ENCODE assay signal across 9 cellular contexts in the genomic region with DNA sequence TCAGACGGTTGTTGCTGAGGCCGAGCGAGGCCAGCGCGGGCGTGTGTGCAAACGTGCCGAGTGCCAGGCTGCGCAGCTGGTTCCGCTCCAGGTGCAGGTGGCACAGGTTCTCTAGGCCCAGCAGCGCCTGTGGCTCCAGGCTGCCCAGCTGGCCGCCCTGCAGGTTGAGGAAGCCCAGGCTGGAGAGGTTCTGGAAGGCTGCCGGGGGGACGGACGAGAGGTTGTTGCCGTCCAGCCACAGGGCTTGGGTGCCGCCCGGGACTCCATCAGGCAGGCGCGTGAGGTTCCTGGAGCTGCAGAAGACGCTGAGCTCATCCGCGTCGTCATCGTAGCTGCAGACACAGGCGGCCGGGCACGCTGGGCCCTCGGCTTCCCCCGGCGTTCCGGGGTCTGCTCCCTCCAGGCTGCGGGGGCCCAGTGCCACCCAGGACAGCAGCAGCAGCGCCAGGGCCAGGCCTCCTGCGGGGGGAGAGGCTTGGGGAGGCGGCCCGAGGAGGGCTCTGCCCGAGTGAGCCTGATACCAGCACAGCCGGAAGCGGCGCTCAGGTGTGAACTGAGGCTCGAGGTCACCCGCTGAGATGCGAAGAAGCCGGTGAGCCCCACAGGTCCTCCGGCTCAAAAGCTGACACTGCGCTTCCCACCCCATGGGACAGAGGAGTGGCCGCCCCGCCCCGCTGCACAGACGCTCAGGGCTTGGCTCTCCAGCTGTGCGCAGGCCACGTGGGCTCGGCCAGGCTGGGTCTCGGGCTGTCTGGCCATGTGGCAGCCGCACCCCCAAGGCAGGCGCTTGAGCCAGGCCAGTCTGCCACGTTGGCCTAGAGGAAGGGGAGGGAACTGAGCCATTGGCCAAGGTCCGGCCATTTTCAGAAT. TPM values are rescaled to one million over a fixed set of nuclear protein-coding genes. Genes with fewer than 3 reads are reported as not detected.
A peak's percentile ranks its signal among the peaks of the same experiment; 100 is the strongest.
DNase-seq lines count a peak whose midpoint lies in the region; ATAC-seq and TF ChIP-seq lines count a peak whose summit lies in the region.
"Had no signal": no experiment of that assay in that cellular context is flagged by ENCODE, and none has a peak within 500 bp of the region (broad histone marks: within the 10 kb centered on the region; RNA-seq: fewer than 3 reads in every experiment).

No MANE protein-coding gene starts in this region.

- H3K36me3 Mint-ChIP-seq in natural killer cell treated with Interleukin-12 subunit alpha and Interleukin-12 subunit beta and Interleukin-15 and Interleukin-18, amount 100 ng/mL, for 72 hours: no peaks in the 10 kb centered on the region
- no peaks in the 10 kb centered on the region for H3K36me3 Mint-ChIP-seq in natural killer cell

- no peak overlapping the region for H3K27ac Mint-ChIP-seq in natural killer cell treated with Interleukin-12 subunit alpha and Interleukin-12 subunit beta and Interleukin-15 and Interleukin-18, amount 100 ng/mL, for 72 hours
- H3K27ac Mint-ChIP-seq in natural killer cell: no peak overlapping the region

- ATAC-seq in natural killer cell treated with Interleukin-12 subunit alpha and Interleukin-12 subunit beta and Interleukin-15 and Interleukin-18, amount 100 ng/mL, for 72 hours: no peak
- ATAC-seq in natural killer cell: no peak

- peaks cover 0 to 4% of the 10 kb centered on the region in 2 donors for H3K4me1 Mint-ChIP-seq in natural killer cell treated with Interleukin-12 subunit alpha and Interleukin-12 subunit beta and Interleukin-15 and Interleukin-18, amount 100 ng/mL, for 72 hours (ENCODE audit: low read depth in 2 of 2)
- peaks cover 6% of the 10 kb centered on the region in 2 donors for H3K4me1 Mint-ChIP-seq in natural killer cell

- peak; percentile 54 for DNase-seq in natural killer cell treated with Interleukin-12 subunit alpha and Interleukin-12 subunit beta and Interleukin-15 and Interleukin-18, amount 100 ng/mL, for 72 hours (ENCODE audit: low spot score)
- no peak for DNase-seq in natural killer cell
- no peak for DNase-seq in cerebellum (ENCODE audit: low spot score)
- DNase-seq in stimulated activated CD4-positive, alpha-beta T cell treated with anti-CD3 and anti-CD28 coated beads, Interleukin-12 subunit alpha, Interleukin-12 subunit beta, amount 100 ng/mL, for 4 hours: no peak
- DNase-seq: activated CD4-positive, alpha-beta T cell treated with anti-CD3 and anti-CD28 coated beads, Interleukin-2, amount 50 U/mL, for 4 hours; activated effector memory CD4-positive, alpha-beta T cell treated with Interleukin-2 at 50 U/mL for 16 hours; NCI-H1694 treated with DMSO at 0.1 percent for 48 hours; NCI-H748 treated with DMSO at 0.1 percent for 48 hours had no signal

- intact Hi-C loops in natural killer cell (cut with micrococcal nuclease): no loop called here

- no peaks in the 10 kb centered on the region for H3K27me3 Mint-ChIP-seq in natural killer cell treated with Interleukin-12 subunit alpha and Interleukin-12 subunit beta and Interleukin-15 and Interleukin-18, amount 100 ng/mL, for 72 hours
- no peaks in the 10 kb centered on the region for H3K27me3 Mint-ChIP-seq in natural killer cell (ENCODE audit: low read depth in 2 of 2)

- TF ChIP-seq CTCF in natural killer cell (IDR thresholded peaks at IDR 0.05): no peak

- H3K9me3 Mint-ChIP-seq in natural killer cell treated with Interleukin-12 subunit alpha and Interleukin-12 subunit beta and Interleukin-15 and Interleukin-18, amount 100 ng/mL, for 72 hours: no peaks in the 10 kb centered on the region
- no peaks in the 10 kb centered on the region for H3K9me3 Mint-ChIP-seq in natural killer cell

- H3K4me3 Mint-ChIP-seq in natural killer cell treated with Interleukin-12 subunit alpha and Interleukin-12 subunit beta and Interleukin-15 and Interleukin-18, amount 100 ng/mL, for 72 hours: no peak overlapping the region
- no peak overlapping the region for H3K4me3 Mint-ChIP-seq in natural killer cell

RNA-seq across cellular contexts. Expression of a gene that starts 1.3 kb away (rescaled TPM):
- total RNA-seq in natural killer cell treated with Interleukin-12 subunit alpha and Interleukin-12 subunit beta and Interleukin-15 and Interleukin-18, amount 100 ng/mL, for 72 hours: under 1 TPM in 1 of 2 donors, not detected in 1; 0.12 TPM
- total RNA-seq in natural killer cell (1 to 10 TPM in 1 of 3 donors, under 1 TPM in 2; 0.47 to 1.1 (median 0.70) TPM), cerebellum (0.27 TPM)
- total RNA-seq: lung microvascular endothelial cell had no signal

RNA-seq across cellular contexts. Expression of a gene that starts 9.4 kb away (rescaled TPM):
- 10 to 100 TPM; 47.9 to 81.8 TPM for total RNA-seq in natural killer cell treated with Interleukin-12 subunit alpha and Interleukin-12 subunit beta and Interleukin-15 and Interleukin-18, amount 100 ng/mL, for 72 hours
- total RNA-seq in natural killer cell (10 to 100 TPM; 39.5 to 51.9 (median 49.4) TPM), cerebellum (27.2 TPM)

RNA-seq across cellular contexts. Expression of a gene that starts 9.8 kb away (rescaled TPM):
- total RNA-seq in natural killer cell treated with Interleukin-12 subunit alpha and Interleukin-12 subunit beta and Interleukin-15 and Interleukin-18, amount 100 ng/mL, for 72 hours: 10 to 100 TPM; 26.9 to 30.1 TPM
- 100 to 1,000 TPM; 100 to 122 (median 110) TPM for total RNA-seq in natural killer cell
- total RNA-seq in cerebellum: 36.2 TPM

RNA-seq across cellular contexts. Expression of a gene that starts 19.2 kb away (rescaled TPM):
- total RNA-seq in natural killer cell treated with Interleukin-12 subunit alpha and Interleukin-12 subunit beta and Interleukin-15 and Interleukin-18, amount 100 ng/mL, for 72 hours: 100 to 1,000 TPM in 1 of 2 donors, 10 to 100 TPM in 1; 98.1 to 192 TPM
- total RNA-seq in natural killer cell (10 to 100 TPM; 26.5 to 42.0 (median 41.4) TPM), cerebellum (20.4 TPM)

RNA-seq across cellular contexts. Expression of a gene that starts 19.6 kb away (rescaled TPM):
- 10 to 100 TPM; 34.8 to 55.0 TPM for total RNA-seq in natural killer cell treated with Interleukin-12 subunit alpha and Interleukin-12 subunit beta and Interleukin-15 and Interleukin-18, amount 100 ng/mL, for 72 hours
- total RNA-seq in natural killer cell (10 to 100 TPM; 30.0 to 33.8 (median 30.1) TPM), cerebellum (11.6 TPM)
